In the genomic region with DNA sequence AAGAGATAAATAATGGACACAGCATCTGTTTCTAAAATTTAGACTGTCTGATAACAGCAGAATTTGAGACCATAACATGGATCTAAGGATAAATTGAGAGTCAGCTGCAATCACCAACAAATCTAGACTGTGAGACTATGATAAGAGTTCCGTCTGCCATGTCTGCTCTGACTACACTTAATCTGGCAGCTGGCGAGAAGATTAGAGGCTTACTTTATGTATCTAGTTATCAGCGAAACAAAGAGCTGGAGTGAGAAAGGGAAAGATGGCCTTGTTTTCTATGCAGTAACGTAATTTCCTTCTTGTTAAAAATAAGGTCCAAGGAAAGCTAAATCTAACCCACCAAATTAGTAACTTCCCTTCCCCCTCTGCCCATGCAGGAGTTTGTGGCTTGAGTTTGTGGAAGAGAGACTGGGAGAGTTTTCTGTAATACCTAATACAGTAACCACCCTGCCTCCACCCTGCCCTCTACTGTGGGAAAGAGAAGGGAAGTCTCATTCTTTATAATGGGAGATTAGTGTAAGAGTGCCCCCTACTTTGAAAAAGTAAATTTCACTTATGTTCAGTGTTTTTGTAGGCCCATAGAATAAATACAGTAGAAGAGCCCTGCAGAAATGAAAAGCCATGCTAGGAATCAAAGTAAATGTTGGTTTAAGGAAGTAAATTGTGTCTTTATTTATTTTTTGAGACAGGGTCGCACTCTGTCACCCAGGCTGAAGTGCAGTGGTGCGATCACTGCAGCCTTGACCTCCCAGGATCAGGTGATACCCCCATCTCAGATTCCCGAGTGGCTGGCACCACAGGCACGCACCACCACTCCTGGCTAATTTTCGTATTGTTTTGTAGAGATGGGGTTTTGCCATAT, we compare ENCODE assay signal across 8 cellular contexts. TPM values are rescaled to one million over a fixed set of nuclear protein-coding genes. Genes with fewer than 3 reads are reported as not detected.
A peak's percentile ranks its signal among the peaks of the same experiment; 100 is the strongest.
DNase-seq lines count a peak whose midpoint lies in the region; ATAC-seq and FAIRE-seq lines count a peak whose summit lies in the region.

No MANE protein-coding gene starts in this region.

- no peaks in the 10 kb centered on the region for H3K36me3 ChIP-seq in trophoblast cell (ENCODE audit: control insufficient read depth in 1 of 2, insufficient read depth in 2 of 2, low read length in 2 of 2)

- peak overlapping the region; percentile 43 for H2BK12ac ChIP-seq in trophoblast cell (ENCODE audit: low read length)

- H4K8ac ChIP-seq in trophoblast cell (ENCODE audit: low read depth, low read length) = no peak overlapping the region

- peaks cover 2% of the 10 kb centered on the region for H3K79me2 ChIP-seq in trophoblast cell (ENCODE audit: control insufficient read depth, insufficient read depth, low read length, poor library complexity)

- no peaks in the 10 kb centered on the region for H3K79me1 ChIP-seq in trophoblast cell (ENCODE audit: low read length)

- no peak overlapping the region for H3K4me2 ChIP-seq in trophoblast cell (ENCODE audit: low read length)

- intact Hi-C loops in activated CD4-positive, alpha-beta T cell treated with anti-CD3 and anti-CD28 coated beads, Interleukin-2, amount 10 ng/mL, durations not matched to agents 24 days and 14 days (cut with micrococcal nuclease) = loop anchor here (1.0 to 10.0 kb wide), 3 partner anchors 25 to 352 kb away; no protein-coding TSS in a partner anchor

- H3K4me1 ChIP-seq in trophoblast cell (ENCODE audit: control insufficient read depth in 1 of 2, insufficient read depth in 2 of 2, low read length in 2 of 2) = no peaks in the 10 kb centered on the region

- H3K4me3 Mint-ChIP-seq in activated CD4-positive, alpha-beta T cell treated with anti-CD3 and anti-CD28 coated beads, Interleukin-2, amount 10 ng/mL, durations not matched to agents 24 days and 14 days = no peak overlapping the region

- no peak overlapping the region for H3K27ac Mint-ChIP-seq in activated CD4-positive, alpha-beta T cell treated with anti-CD3 and anti-CD28 coated beads, Interleukin-2, amount 10 ng/mL, durations not matched to agents 24 days and 14 days

- H3K4me1 Mint-ChIP-seq in activated CD4-positive, alpha-beta T cell treated with anti-CD3 and anti-CD28 coated beads, Interleukin-2, amount 10 ng/mL, durations not matched to agents 24 days and 14 days = peaks cover 50% of the 10 kb centered on the region

- peak; percentile 84 for FAIRE-seq in GM19239 (lab: Jason Lieb, UNC)

- no peak overlapping the region for H3K14ac ChIP-seq in trophoblast cell (ENCODE audit: low read length)

- no peak overlapping the region for H4K12ac ChIP-seq in trophoblast cell (ENCODE audit: low read depth, low read length)

- H2AK5ac ChIP-seq in trophoblast cell (ENCODE audit: low read length) = no peak overlapping the region

- H3K23ac ChIP-seq in trophoblast cell (ENCODE audit: low read length) = no peak overlapping the region

- H2BK120ac ChIP-seq in trophoblast cell (ENCODE audit: insufficient read depth, low read length, poor library complexity) = no peak overlapping the region

- no peaks in the 10 kb centered on the region for H3K9me3 ChIP-seq in trophoblast cell (ENCODE audit: insufficient read depth, low read depth, low read length)

- H3K9me3 Mint-ChIP-seq in activated CD4-positive, alpha-beta T cell treated with anti-CD3 and anti-CD28 coated beads, Interleukin-2, amount 10 ng/mL, durations not matched to agents 24 days and 14 days = no peaks in the 10 kb centered on the region

- ATAC-seq in HG03280 (IDR thresholded peaks at IDR 0.05; ENCODE audit: unreplicated experiment) = no peak
- no peak for ATAC-seq in HG03139 (IDR thresholded peaks at IDR 0.05; ENCODE audit: unreplicated experiment)

- H3K27ac ChIP-seq in trophoblast cell (ENCODE audit: low read depth, low read length) = no peak overlapping the region

- no peaks in the 10 kb centered on the region for H3K27me3 Mint-ChIP-seq in activated CD4-positive, alpha-beta T cell treated with anti-CD3 and anti-CD28 coated beads, Interleukin-2, amount 10 ng/mL, durations not matched to agents 24 days and 14 days

- no peak overlapping the region for H3K4me3 ChIP-seq in trophoblast cell (ENCODE audit: low read depth, low read length)

- peaks cover 12% of the 10 kb centered on the region for H3K36me3 Mint-ChIP-seq in activated CD4-positive, alpha-beta T cell treated with anti-CD3 and anti-CD28 coated beads, Interleukin-2, amount 10 ng/mL, durations not matched to agents 24 days and 14 days (ENCODE audit: low read depth)

- peak; percentile 94 for DNase-seq in CMK (ENCODE audit: low read depth)
- DNase-seq in GM19239 (ENCODE audit: insufficient read length, low spot score) = no peak
- DNase-seq in NCI-H1694 (lab: John Stamatoyannopoulos, UW) = peak; percentile 40
- peak; percentile 80 for DNase-seq in activated CD4-positive, alpha-beta T cell treated with anti-CD3 and anti-CD28 coated beads, Interleukin-2, amount 10 ng/mL, durations not matched to agents 24 days and 14 days
- DNase-seq in foreskin melanocyte = peak; percentile 39
- peak in 1 of 2 donors; percentile 34 for DNase-seq in trophoblast cell

- no peaks in the 10 kb centered on the region for H3K27me3 ChIP-seq in trophoblast cell (ENCODE audit: insufficient read depth, low read length)

- no peak overlapping the region for H3K18ac ChIP-seq in trophoblast cell (ENCODE audit: low read length)

- H2AFZ ChIP-seq in trophoblast cell (ENCODE audit: insufficient read depth, low read length, poor library complexity) = no peak overlapping the region

- no peak overlapping the region for H3K4ac ChIP-seq in trophoblast cell (ENCODE audit: low read depth, low read length)

- H2BK5ac ChIP-seq in trophoblast cell (ENCODE audit: low read depth, low read length, poor library complexity) = no peak overlapping the region

- H3K9ac ChIP-seq in trophoblast cell (ENCODE audit: low read length) = no peak overlapping the region

- no CpG with 5 or more reads among the region's 9 CpGs for WGBS in trophoblast cell (ENCODE audit: extremely low coverage, insufficient coverage, insufficient read length)

- H4K91ac ChIP-seq in trophoblast cell (ENCODE audit: low read depth, low read length) = no peak overlapping the region

RNA-seq across cellular contexts. Expression of gene EML4, which starts 27.5 kb away (rescaled TPM):
- 51.3 and 54.9 TPM in 2 replicates for total RNA-seq in activated CD4-positive, alpha-beta T cell treated with anti-CD3 and anti-CD28 coated beads, Interleukin-2, amount 10 ng/mL, durations not matched to agents 24 days and 14 days
- 32.8 and 33.8 TPM in 2 replicates for polyA plus RNA-seq in trophoblast cell (2013)
